Comparison of ENCODE assay signal across 28 cellular contexts in genomic region chr5:170155771-170156170, GRCh38. TPM values are rescaled to one million over a fixed set of nuclear protein-coding genes. Genes with fewer than 3 reads are reported as not detected.
"Had no signal": no experiment of that assay in that cellular context is flagged by ENCODE, and none has a peak within 500 bp of the region (broad histone marks: within the 10 kb centered on the region; RNA-seq: fewer than 3 reads in every experiment).

No MANE protein-coding gene starts in this region.

- H3K36me3 Mint-ChIP-seq: T-cell had no signal

- DNase-seq: IMR-90; Kasumi-1; KG1; MM.1S; NCI-H1048; NCI-H1105; NCI-H1417; NCI-H1436 treated with DMSO at 0.1 percent for 48 hours; NCI-H1694; NCI-H187 treated with DMSO at 0.1 percent for 48 hours; NCI-H2029 treated with DMSO at 0.1 percent for 48 hours; NCI-H2227 treated with DMSO at 0.1 percent for 48 hours; NCI-H524; NCI-H69; NCI-H774; NK-92 treated with Interleukin-12 subunit alpha and Interleukin-12 subunit beta, amount 100 ng/mL, for 24 hours; OCI-M1; SHP77; SK-N-SH; SW 1271; T-cell had no signal

- H3K27ac Mint-ChIP-seq: T-cell; T-helper 1 cell treated with Interleukin-12 subunit alpha and Interleukin-12 subunit beta and Interleukin-4 antibody, amounts not matched to agents 30 μg/mL and 1 μg/mL, for 36 hours had no signal

- H3K9ac ChIP-seq: SK-N-SH had no signal

- H3K9me3 ChIP-seq: SK-N-SH had no signal

- H3K4me2 ChIP-seq: SK-N-SH had no signal

- H3K9me2 ChIP-seq: SK-N-SH had no signal

- H3K27me3 Mint-ChIP-seq: T-cell had no signal

- H3K27ac ChIP-seq: RWPE1 had no signal

- H3K9me3 Mint-ChIP-seq: T-cell; T-helper 1 cell treated with Interleukin-12 subunit alpha and Interleukin-12 subunit beta and Interleukin-4 antibody, amounts not matched to agents 30 μg/mL and 1 μg/mL, for 36 hours had no signal

- H3K4me1 Mint-ChIP-seq: T-cell had no signal

- H3K4me3 Mint-ChIP-seq: T-cell; T-helper 1 cell treated with Interleukin-12 subunit alpha and Interleukin-12 subunit beta and Interleukin-4 antibody, amounts not matched to agents 30 μg/mL and 1 μg/mL, for 36 hours had no signal

- ATAC-seq: HepG2, T-cell had no signal

RNA-seq across cellular contexts. Expression of gene FOXI1, which starts 50.1 kb away (rescaled TPM):
- total RNA-seq: HepG2, HT1080, IMR-90, M059J, NCI-H460, SK-MEL-5 had no signal
